In genomic region chr7:130971297-130971696, GRCh38 we compare ENCODE assay signal across 13 cellular contexts.
DNase-seq lines count a peak whose midpoint lies in the region; ATAC-seq and TF ChIP-seq lines count a peak whose summit lies in the region.
"Had no signal": no experiment of that assay in that cellular context is flagged by ENCODE, and none has a peak within 500 bp of the region (broad histone marks: within the 10 kb centered on the region; RNA-seq: fewer than 3 reads in every experiment).

No MANE protein-coding gene starts in this region.

- no peak overlapping the region for H2BK12ac ChIP-seq in H9 (ENCODE audit: insufficient read length, low read depth, low read length)

- intact Hi-C loops in naive thymus-derived CD4-positive, alpha-beta T cell (cut with micrococcal nuclease): loop anchor here in 1 of 2 donors (1.0 kb wide), 1 partner anchor 10 kb away; no protein-coding TSS in a partner anchor

- H3K23ac ChIP-seq in H9 (ENCODE audit: insufficient read length, low read depth, low read length): no peak overlapping the region

- H4K5ac ChIP-seq in H9 (ENCODE audit: insufficient read length, low read depth, low read length): no peak overlapping the region

- H3K9ac ChIP-seq in H9 (ENCODE audit: extremely low read depth, insufficient read length, low read length): no peak overlapping the region

- no peak overlapping the region for H2BK120ac ChIP-seq in H9 (ENCODE audit: low read depth, low read length, poor library complexity, severe bottlenecking)

- no peak overlapping the region for H4K8ac ChIP-seq in H9 (replicated peaks; ENCODE audit: insufficient read length, low read depth, low read length)

- no peak for TF ChIP-seq CTCF in H9 (conservative IDR thresholded peaks at IDR 0.05)

- no peak overlapping the region for H2BK20ac ChIP-seq in H9 (ENCODE audit: low read depth, low read length, poor library complexity, severe bottlenecking)

- no peak overlapping the region for H2AFZ ChIP-seq in H9 (ENCODE audit: low read length)
- H2AFZ ChIP-seq: PC-9 had no signal

- H4K20me1 ChIP-seq in H9 (ENCODE audit: control insufficient read depth, insufficient read depth, insufficient read length): no peaks in the 10 kb centered on the region

- POLR2A ChIA-PET in naive thymus-derived CD4-positive, alpha-beta T cell (lab: Charles Lee): interaction anchor here (1.2 kb wide), 1 partner anchor 10 kb away, joined by 3 read pairs; no protein-coding TSS in a partner anchor

- H3K27ac Mint-ChIP-seq in activated naive CD4-positive, alpha-beta T cell treated with anti-CD3 and anti-CD28 coated beads, Interleukin-2, amount 10 ng/mL, durations not matched to agents 7 days and 5 days: no peak overlapping the region
- H3K27ac Mint-ChIP-seq in naive thymus-derived CD4-positive, alpha-beta T cell: peak overlapping the region; percentile 46 to 85 (median 72)
- H3K27ac Mint-ChIP-seq in H9: no peak overlapping the region

- no peak for ATAC-seq in naive thymus-derived CD4-positive, alpha-beta T cell
- peak; percentile 67 for ATAC-seq in stimulated activated naive CD8-positive, alpha-beta T cell treated with anti-CD3 and anti-CD28 coated beads, Interleukin-15, Interleukin-2, amounts not matched to agents 100 U/mL and 50 U/mL, for 24 hours

- peaks cover 0 to 9% (median 5%) of the 10 kb centered on the region in 3 experiments for H3K36me3 ChIP-seq in naive thymus-derived CD4-positive, alpha-beta T cell (ENCODE audit: control insufficient read depth in 2 of 3, insufficient read depth in 3 of 3, low read length in 3 of 3)

- no peak overlapping the region for H2BK5ac ChIP-seq in H9 (ENCODE audit: insufficient read length, low read length)

- no peak overlapping the region for H3K14ac ChIP-seq in H9 (ENCODE audit: insufficient read depth, low read length)

- no peak overlapping the region for H3K27ac ChIP-seq in naive thymus-derived CD4-positive, alpha-beta T cell (ENCODE audit: low read depth, low read length)
- no peak overlapping the region for H3K27ac ChIP-seq in H9 (ENCODE audit: insufficient read length, low read depth, low read length)
- H3K27ac ChIP-seq: lower lobe of right lung had no signal

- no peak overlapping the region for H3K56ac ChIP-seq in H9 (ENCODE audit: insufficient read length, low read depth, low read length)

- no peaks in the 10 kb centered on the region for H3K23me2 ChIP-seq in H9 (ENCODE audit: insufficient read length, low read depth, low read length, poor library complexity, severe bottlenecking)

- no peak overlapping the region for H3K4me2 ChIP-seq in H9 (ENCODE audit: insufficient read depth, insufficient read length, low read length)
- H3K4me2 ChIP-seq: PC-9 had no signal

- no peaks in the 10 kb centered on the region for H3K79me2 ChIP-seq in H9 (ENCODE audit: insufficient read depth, low read length)

- H2BK15ac ChIP-seq in H9 (ENCODE audit: low read depth, low read length): no peak overlapping the region

- H3K4me1 Mint-ChIP-seq in activated naive CD4-positive, alpha-beta T cell treated with anti-CD3 and anti-CD28 coated beads, Interleukin-2, amount 10 ng/mL, durations not matched to agents 7 days and 5 days: peaks cover 73% of the 10 kb centered on the region
- H3K4me1 Mint-ChIP-seq in naive thymus-derived CD4-positive, alpha-beta T cell: peaks cover 49 to 82% (median 70%) of the 10 kb centered on the region in 7 donors
- H3K4me1 Mint-ChIP-seq in H9: no peaks in the 10 kb centered on the region

- H3K79me1 ChIP-seq in H9 (ENCODE audit: insufficient read depth, low read depth, low read length, poor library complexity, severe bottlenecking): no peaks in the 10 kb centered on the region

- no peak overlapping the region for H4K91ac ChIP-seq in H9 (ENCODE audit: insufficient read length, low read depth, low read length)

- H3K4me1 ChIP-seq in naive thymus-derived CD4-positive, alpha-beta T cell (ENCODE audit: control insufficient read depth in 2 of 2, insufficient read depth in 2 of 2, low read length in 2 of 2): peaks cover 0 to 20% of the 10 kb centered on the region in 2 donors
- no peaks in the 10 kb centered on the region for H3K4me1 ChIP-seq in H9 (ENCODE audit: insufficient read depth, low read length)

- WGBS in H9 (ENCODE audit: extremely low coverage, insufficient read length, low lambda C conversion rate): no CpG with 5 or more reads among the region's 4 CpGs

- H3K4me3 Mint-ChIP-seq in activated naive CD4-positive, alpha-beta T cell treated with anti-CD3 and anti-CD28 coated beads, Interleukin-2, amount 10 ng/mL, durations not matched to agents 7 days and 5 days: no peak overlapping the region
- H3K4me3 Mint-ChIP-seq in naive thymus-derived CD4-positive, alpha-beta T cell: peak overlapping the region in 5 of 10 donors; percentile 9 to 38 (median 16)
- no peak overlapping the region for H3K4me3 Mint-ChIP-seq in H9

- H2AK5ac ChIP-seq in H9 (ENCODE audit: insufficient read length, low read length): no peak overlapping the region

- no peak overlapping the region for H3K4ac ChIP-seq in H9 (ENCODE audit: low read depth, low read length)

- no peaks in the 10 kb centered on the region for H3K27me3 ChIP-seq in naive thymus-derived CD4-positive, alpha-beta T cell (ENCODE audit: control insufficient read depth in 2 of 2, insufficient read depth in 2 of 2, low read length in 2 of 2)
- no peaks in the 10 kb centered on the region for H3K27me3 ChIP-seq in H9 (ENCODE audit: insufficient read depth, low read length)
- H3K27me3 ChIP-seq: upper lobe of left lung had no signal

- H3K9me3 Mint-ChIP-seq in activated naive CD4-positive, alpha-beta T cell treated with anti-CD3 and anti-CD28 coated beads, Interleukin-2, amount 10 ng/mL, durations not matched to agents 7 days and 5 days: peaks cover 32% of the 10 kb centered on the region
- peaks cover 0 to 22% (median 0%) of the 10 kb centered on the region in 11 donors for H3K9me3 Mint-ChIP-seq in naive thymus-derived CD4-positive, alpha-beta T cell
- H3K9me3 Mint-ChIP-seq in H9: peaks cover 15 to 28% of the 10 kb centered on the region in 2 experiments

- H3K9me3 ChIP-seq in naive thymus-derived CD4-positive, alpha-beta T cell (ENCODE audit: control insufficient read depth in 2 of 3, low read length in 3 of 3): no peaks in the 10 kb centered on the region
- no peaks in the 10 kb centered on the region for H3K9me3 ChIP-seq in H9 (ENCODE audit: control insufficient read depth, low read depth, low read length)
- H3K9me3 ChIP-seq: lower lobe of right lung, upper lobe of left lung had no signal

- peak; percentile 79 for DNase-seq in activated naive CD4-positive, alpha-beta T cell treated with Interleukin-2 at 50 U/mL for 16 hours
- no peak for DNase-seq in activated naive CD4-positive, alpha-beta T cell treated with anti-CD3 and anti-CD28 coated beads, Interleukin-2, amount 10 ng/mL, durations not matched to agents 7 days and 5 days
- peak; percentile 53 for DNase-seq in activated CD8-positive, alpha-beta memory T cell treated with anti-CD3 and anti-CD28 coated beads, Interleukin-2, amount 50 U/mL, for 4 hours
- DNase-seq in naive thymus-derived CD4-positive, alpha-beta T cell: peak in 1 of 9 donors; percentile 50
- peak; percentile 72 for DNase-seq in stimulated activated naive CD8-positive, alpha-beta T cell treated with anti-CD3 and anti-CD28 coated beads, Interleukin-15, Interleukin-2, amounts not matched to agents 100 U/mL and 50 U/mL, for 24 hours
- no peak for DNase-seq in effector CD8-positive, alpha-beta T cell (lab: John Stamatoyannopoulos, UW)
- no peak for DNase-seq in H9
- no peak for DNase-seq in occipital lobe (lab: John Stamatoyannopoulos, UW)
- DNase-seq: foreskin melanocyte, lower lobe of right lung, NCI-H1048, PC-9, upper lobe of left lung had no signal

- peaks cover 49% of the 10 kb centered on the region for H3K36me3 Mint-ChIP-seq in activated naive CD4-positive, alpha-beta T cell treated with anti-CD3 and anti-CD28 coated beads, Interleukin-2, amount 10 ng/mL, durations not matched to agents 7 days and 5 days
- peaks cover 11 to 49% (median 33%) of the 10 kb centered on the region in 5 donors for H3K36me3 Mint-ChIP-seq in naive thymus-derived CD4-positive, alpha-beta T cell
- peaks cover 21 to 31% (median 29%) of the 10 kb centered on the region in 3 experiments for H3K36me3 Mint-ChIP-seq in H9 (ENCODE audit: insufficient read depth in 1 of 3, low read depth in 3 of 3)

- no peak overlapping the region for H3K4me3 ChIP-seq in naive thymus-derived CD4-positive, alpha-beta T cell (ENCODE audit: low read length)
- H3K4me3 ChIP-seq: lower lobe of right lung, PC-9, upper lobe of left lung had no signal

- no peaks in the 10 kb centered on the region for H3K27me3 Mint-ChIP-seq in activated naive CD4-positive, alpha-beta T cell treated with anti-CD3 and anti-CD28 coated beads, Interleukin-2, amount 10 ng/mL, durations not matched to agents 7 days and 5 days
- no peaks in the 10 kb centered on the region for H3K27me3 Mint-ChIP-seq in naive thymus-derived CD4-positive, alpha-beta T cell
- no peaks in the 10 kb centered on the region for H3K27me3 Mint-ChIP-seq in H9 (ENCODE audit: low read depth)

- CTCF ChIA-PET in activated naive CD4-positive, alpha-beta T cell treated with anti-CD3 and anti-CD28 coated beads, Interleukin-2, amount 10 ng/mL, durations not matched to agents 7 days and 5 days (lab: Charles Lee): interaction anchor here (0.9 to 2.9 kb wide), 6 partner anchors 9 to 74 kb away, joined by 3 to 30 read pairs (median 4); no protein-coding TSS in a partner anchor
- CTCF ChIA-PET in naive thymus-derived CD4-positive, alpha-beta T cell (lab: Charles Lee): interaction anchor here (0.8 to 2.1 kb wide), 2 partner anchors 12 to 75 kb away, joined by 3 to 5 read pairs; no protein-coding TSS in a partner anchor

- H3T11ph ChIP-seq in H9 (ENCODE audit: low read length): no peak overlapping the region

- H3K18ac ChIP-seq in H9 (ENCODE audit: insufficient read length, low read depth, low read length): no peak overlapping the region

Comparison
In these comparisons a context has a peak if more than half of its experiments do, and no peak if none do; other contexts are left out.
1. DNase-seq: peak in activated naive CD4-positive, alpha-beta T cell treated with Interleukin-2 at 50 U/mL for 16 hours (single experiment), activated CD8-positive, alpha-beta memory T cell treated with anti-CD3 and anti-CD28 coated beads, Interleukin-2, amount 50 U/mL, for 4 hours (single experiment) and stimulated activated naive CD8-positive, alpha-beta T cell treated with anti-CD3 and anti-CD28 coated beads, Interleukin-15, Interleukin-2, amounts not matched to agents 100 U/mL and 50 U/mL, for 24 hours (single experiment); none in activated naive CD4-positive, alpha-beta T cell treated with anti-CD3 and anti-CD28 coated beads, Interleukin-2, amount 10 ng/mL, durations not matched to agents 7 days and 5 days (single experiment), effector CD8-positive, alpha-beta T cell (single experiment), H9 (single experiment) and occipital lobe (single experiment).
2. H3K27ac Mint-ChIP-seq: peak in naive thymus-derived CD4-positive, alpha-beta T cell (9 of 9); none in activated naive CD4-positive, alpha-beta T cell treated with anti-CD3 and anti-CD28 coated beads, Interleukin-2, amount 10 ng/mL, durations not matched to agents 7 days and 5 days (single experiment) and H9 (0 of 3).